In genomic region chr22:31295413-31295812, GRCh38 we compare ENCODE assay signal across 12 cellular contexts. TPM values are rescaled to one million over a fixed set of nuclear protein-coding genes. Genes with fewer than 3 reads are reported as not detected.
DNase-seq lines count a peak whose midpoint lies in the region; ATAC-seq and TF ChIP-seq lines count a peak whose summit lies in the region.
"Had no signal": no experiment of that assay in that cellular context is flagged by ENCODE, and none has a peak within 500 bp of the region (broad histone marks: within the 10 kb centered on the region; RNA-seq: fewer than 3 reads in every experiment).

No MANE protein-coding gene starts in this region.

- TF ChIP-seq RAD21 in SK-N-SH (IDR thresholded peaks at IDR 0.05; ENCODE audit: low read length): no peak

- no peaks in the 10 kb centered on the region for H3K79me2 ChIP-seq in OCI-LY1 (ENCODE audit: insufficient read depth, low read length)
- H3K79me2 ChIP-seq in SK-N-SH (ENCODE audit: insufficient read depth): no peaks in the 10 kb centered on the region

- H3K9me3 Mint-ChIP-seq in T-helper 2 cell treated with Interferon-gamma antibody and Interleukin-4, amounts not matched to agents 5 μg/mL and 100 μg/mL, for 36 hours: no peaks in the 10 kb centered on the region

- peaks cover 13% of the 10 kb centered on the region for H3K36me3 Mint-ChIP-seq in T-helper 2 cell treated with Interferon-gamma antibody and Interleukin-4, amounts not matched to agents 5 μg/mL and 100 μg/mL, for 36 hours (ENCODE audit: low read depth)

- H3K27me3 Mint-ChIP-seq in T-helper 2 cell treated with Interferon-gamma antibody and Interleukin-4, amounts not matched to agents 5 μg/mL and 100 μg/mL, for 36 hours (ENCODE audit: low read depth): no peaks in the 10 kb centered on the region

- H3K4me2 ChIP-seq in OCI-LY1 (ENCODE audit: low read length) (peak overlapping the region; percentile 60), SK-N-SH (no peak overlapping the region)
- H3K4me2 ChIP-seq: A549 had no signal

- H4K20me1 ChIP-seq in OCI-LY1 (ENCODE audit: insufficient read depth, low read length): no peaks in the 10 kb centered on the region
- no peaks in the 10 kb centered on the region for H4K20me1 ChIP-seq in SK-N-SH (ENCODE audit: insufficient read depth)

- H3K4me3 ChIP-seq in OCI-LY1 (ENCODE audit: low read depth, low read length, poor library complexity, severe bottlenecking): peak overlapping the region; percentile 36
- peak overlapping the region; percentile 11 for H3K4me3 ChIP-seq in effector memory CD4-positive, alpha-beta T cell (ENCODE audit: insufficient read depth, low read depth, low read length, poor library complexity, severe bottlenecking)
- H3K4me3 ChIP-seq in spleen: peak overlapping the region in 1 of 8 donors; percentile 29
- no peak overlapping the region for H3K4me3 ChIP-seq in SK-N-SH (ENCODE audit: low read depth in 2 of 2, low read length in 1 of 2)
- H3K4me3 ChIP-seq: A549 had no signal

- no peak for ATAC-seq in GM19395 (IDR thresholded peaks at IDR 0.05; ENCODE audit: unreplicated experiment)
- ATAC-seq: A549 had no signal

- peak overlapping the region; percentile 59 for H3K4me3 Mint-ChIP-seq in T-helper 2 cell treated with Interferon-gamma antibody and Interleukin-4, amounts not matched to agents 5 μg/mL and 100 μg/mL, for 36 hours

- POLR2A ChIA-PET in SK-N-SH (lab: Yijun Ruan, JAX): no interaction called here

- 57 to 82% (median 66%) methylated on average over 3 of the region's 3 CpGs for WGBS in spleen, 5 donors
- WGBS in SK-N-SH (ENCODE audit: low lambda C conversion rate): 95% methylated on average over 3 of the region's 3 CpGs

- H3K27ac ChIP-seq in OCI-LY1 (ENCODE audit: low read depth, low read length, poor library complexity, severe bottlenecking): peak overlapping the region; percentile 59
- peak overlapping the region; percentile 26 for H3K27ac ChIP-seq in effector memory CD4-positive, alpha-beta T cell (ENCODE audit: insufficient read depth, low read length, poor library complexity, severe bottlenecking)
- H3K27ac ChIP-seq in spleen: peak overlapping the region in 7 of 8 donors; percentile 37 to 73 (median 61)
- H3K27ac ChIP-seq in SK-N-SH (ENCODE audit: low read depth in 2 of 2, low read length in 1 of 2): peak overlapping the region in 1 of 2 experiments; percentile 23; a peak in 1 of 4 replicates
- H3K27ac ChIP-seq: A549 had no signal

- no peaks in the 10 kb centered on the region for H3F3A ChIP-seq in OCI-LY1 (ENCODE audit: insufficient read depth, low read length)
- peaks cover 9% of the 10 kb centered on the region for H3F3A ChIP-seq in SK-N-SH (replicated peaks; ENCODE audit: insufficient read depth)

- intact Hi-C loops in spleen (cut with DNase I; ENCODE audit: low total_unique reads): no loop called here

- no peak for TF ChIP-seq CTCF in OCI-LY1 (IDR thresholded peaks at IDR 0.05; ENCODE audit: low read length)
- no peak for TF ChIP-seq CTCF in spleen (IDR thresholded peaks at IDR 0.05 in 8 of 11, conservative IDR thresholded peaks at IDR 0.05 in 3 of 11)
- TF ChIP-seq CTCF in SK-N-SH (IDR thresholded peaks at IDR 0.05): no peak

- CTCF ChIA-PET in SK-N-SH (lab: Yijun Ruan, JAX): interaction anchor here (1.3 to 4.5 kb wide), 2 partner anchors 18 kb away, joined by 3 to 36 read pairs; no protein-coding TSS in a partner anchor

- H3K9ac ChIP-seq in OCI-LY1 (ENCODE audit: low read length) (peak overlapping the region; percentile 34; the same call in 1 of the 2 replicates), SK-N-SH (no peak overlapping the region)

- H2AFZ ChIP-seq in OCI-LY1 (ENCODE audit: low read length) (no peak overlapping the region), SK-N-SH (ENCODE audit: low read depth) (no peak overlapping the region)

- TF ChIP-seq POLR2A in spleen (IDR thresholded peaks at IDR 0.05): no peak

- DNase-seq in T-helper 2 cell treated with Interferon-gamma antibody and Interleukin-4, amounts not matched to agents 5 μg/mL and 100 μg/mL, for 36 hours (ENCODE audit: low spot score): no peak
- DNase-seq in T-helper 2 cell: no peak
- DNase-seq in effector memory CD4-positive, alpha-beta T cell: no peak
- no peak for DNase-seq in spleen
- DNase-seq in putamen (ENCODE audit: low spot score): no peak
- DNase-seq in SK-N-SH: no peak
- DNase-seq: DND-41, NCI-H1417, NCI-H748 treated with DMSO at 0.1 percent for 48 hours had no signal

- H3K4me1 Mint-ChIP-seq in T-helper 2 cell treated with Interferon-gamma antibody and Interleukin-4, amounts not matched to agents 5 μg/mL and 100 μg/mL, for 36 hours (ENCODE audit: low read depth): peaks cover 36% of the 10 kb centered on the region

- H3K4me1 ChIP-seq in OCI-LY1 (ENCODE audit: insufficient read depth, low read length, severe bottlenecking) (peaks cover 57% of the 10 kb centered on the region), spleen (peaks cover 17 to 70% (median 50%) of the 10 kb centered on the region in 6 donors), SK-N-SH (ENCODE audit: control insufficient read depth in 1 of 2, insufficient read depth in 2 of 2, low read depth in 1 of 2, low read length in 1 of 2) (peaks cover 7 to 16% of the 10 kb centered on the region in 2 experiments; a peak in 3 of 4 replicates)
- H3K4me1 ChIP-seq in effector memory CD4-positive, alpha-beta T cell (ENCODE audit: control insufficient read depth, insufficient read depth, low read length, poor library complexity, severe bottlenecking): peaks cover 28% of the 10 kb centered on the region

- H3K36me3 ChIP-seq in OCI-LY1 (ENCODE audit: insufficient read depth, low read length) (no peaks in the 10 kb centered on the region), spleen (no peaks in the 10 kb centered on the region), SK-N-SH (replicated peaks in 1 of 2; ENCODE audit: control insufficient read depth in 1 of 2, insufficient read depth in 2 of 2, low read length in 1 of 2) (no peaks in the 10 kb centered on the region)
- H3K36me3 ChIP-seq in effector memory CD4-positive, alpha-beta T cell (ENCODE audit: control insufficient read depth, insufficient read depth, low read length): peaks cover 12% of the 10 kb centered on the region

- H3K27me3 ChIP-seq in OCI-LY1 (ENCODE audit: insufficient read depth, low read length) (no peaks in the 10 kb centered on the region), spleen (replicated peaks in 1 of 7) (no peaks in the 10 kb centered on the region), SK-N-SH (ENCODE audit: insufficient read depth) (no peaks in the 10 kb centered on the region)
- H3K27me3 ChIP-seq in effector memory CD4-positive, alpha-beta T cell (replicated peaks; ENCODE audit: control insufficient read depth, insufficient read depth, low read length, poor library complexity, severe bottlenecking): no peaks in the 10 kb centered on the region

- no peak for TF ChIP-seq EP300 in SK-N-SH (IDR thresholded peaks at IDR 0.05; ENCODE audit: borderline replicate concordance in 1 of 2, low read depth in 1 of 2, low read length in 1 of 2)

- no peaks in the 10 kb centered on the region for H3K9me3 ChIP-seq in OCI-LY1 (ENCODE audit: low read length)
- H3K9me3 ChIP-seq in effector memory CD4-positive, alpha-beta T cell (ENCODE audit: control insufficient read depth, low read length): no peaks in the 10 kb centered on the region
- no peaks in the 10 kb centered on the region for H3K9me3 ChIP-seq in spleen
- H3K9me3 ChIP-seq in SK-N-SH: no peaks in the 10 kb centered on the region
- H3K9me3 ChIP-seq: A549 had no signal

- H3K9me2 ChIP-seq in OCI-LY1 (ENCODE audit: low read depth, low read length) (no peaks in the 10 kb centered on the region), SK-N-SH (no peaks in the 10 kb centered on the region)

- peak overlapping the region; percentile 38 for H3K27ac Mint-ChIP-seq in T-helper 2 cell treated with Interferon-gamma antibody and Interleukin-4, amounts not matched to agents 5 μg/mL and 100 μg/mL, for 36 hours

TF ChIP-seq in SK-N-SH, 30 proteins besides CTCF, POLR2A, EP300 and RAD21:
- TF ChIP-seq RXRA (IDR thresholded peaks at IDR 0.05; ENCODE audit: borderline replicate concordance, low read depth): no peak
- TF ChIP-seq, protein P1, sequence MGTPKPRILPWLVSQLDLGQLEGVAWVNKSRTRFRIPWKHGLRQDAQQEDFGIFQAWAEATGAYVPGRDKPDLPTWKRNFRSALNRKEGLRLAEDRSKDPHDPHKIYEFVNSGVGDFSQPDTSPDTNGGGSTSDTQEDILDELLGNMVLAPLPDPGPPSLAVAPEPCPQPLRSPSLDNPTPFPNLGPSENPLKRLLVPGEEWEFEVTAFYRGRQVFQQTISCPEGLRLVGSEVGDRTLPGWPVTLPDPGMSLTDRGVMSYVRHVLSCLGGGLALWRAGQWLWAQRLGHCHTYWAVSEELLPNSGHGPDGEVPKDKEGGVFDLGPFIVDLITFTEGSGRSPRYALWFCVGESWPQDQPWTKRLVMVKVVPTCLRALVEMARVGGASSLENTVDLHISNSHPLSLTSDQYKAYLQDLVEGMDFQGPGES (IDR thresholded peaks at IDR 0.05; ENCODE audit: low read depth, low read length): no peak
TF ChIP-seq in SK-N-SH: peak in this region for 0.

RNA-seq across cellular contexts. Expression of gene PIK3IP1, which starts 3.1 kb away (rescaled TPM):
- 100 to 1,000 TPM in 5 of 7 donors, 10 to 100 TPM in 2; 36.6 to 152 (median 104) TPM for total RNA-seq in spleen
- polyA plus RNA-seq in spleen (10 to 100 TPM; 36.1 to 94.7 (median 40.6) TPM), SK-N-SH (2012; rRNA removed) (8.6 and 11.3 TPM in 2 replicates)
- polyA plus RNA-seq in SK-N-SH (2012; cell fraction: cytosol; rRNA removed): 6.6 and 8.7 TPM in 2 replicates
- 9.5 and 13.2 TPM in 2 replicates for polyA plus RNA-seq in SK-N-SH (2012; cell fraction: nucleus; rRNA removed)

RNA-seq across cellular contexts. Expression of gene PATZ1, which starts 50.7 kb away (rescaled TPM):
- total RNA-seq in spleen: 10 to 100 TPM; 24.7 to 36.9 (median 33.4) TPM
- 10 to 100 TPM; 19.8 to 25.6 (median 20.6) TPM for polyA plus RNA-seq in spleen
- 19.1 and 21.8 TPM in 2 replicates for polyA plus RNA-seq in SK-N-SH (2012; rRNA removed)
- polyA plus RNA-seq in SK-N-SH (2012; cell fraction: cytosol; rRNA removed): 9.7 and 15.2 TPM in 2 replicates
- polyA plus RNA-seq in SK-N-SH (2012; cell fraction: nucleus; rRNA removed): 25.7 and 27.0 TPM in 2 replicates

Comparison
In these comparisons a context has a peak if more than half of its experiments do, and no peak if none do; other contexts are left out.
1. H3K4me3 ChIP-seq: peak in OCI-LY1 (single experiment) and effector memory CD4-positive, alpha-beta T cell (single experiment); none in SK-N-SH (0 of 2).